ENCODE assay signal across 9 cellular contexts in the genomic region with DNA sequence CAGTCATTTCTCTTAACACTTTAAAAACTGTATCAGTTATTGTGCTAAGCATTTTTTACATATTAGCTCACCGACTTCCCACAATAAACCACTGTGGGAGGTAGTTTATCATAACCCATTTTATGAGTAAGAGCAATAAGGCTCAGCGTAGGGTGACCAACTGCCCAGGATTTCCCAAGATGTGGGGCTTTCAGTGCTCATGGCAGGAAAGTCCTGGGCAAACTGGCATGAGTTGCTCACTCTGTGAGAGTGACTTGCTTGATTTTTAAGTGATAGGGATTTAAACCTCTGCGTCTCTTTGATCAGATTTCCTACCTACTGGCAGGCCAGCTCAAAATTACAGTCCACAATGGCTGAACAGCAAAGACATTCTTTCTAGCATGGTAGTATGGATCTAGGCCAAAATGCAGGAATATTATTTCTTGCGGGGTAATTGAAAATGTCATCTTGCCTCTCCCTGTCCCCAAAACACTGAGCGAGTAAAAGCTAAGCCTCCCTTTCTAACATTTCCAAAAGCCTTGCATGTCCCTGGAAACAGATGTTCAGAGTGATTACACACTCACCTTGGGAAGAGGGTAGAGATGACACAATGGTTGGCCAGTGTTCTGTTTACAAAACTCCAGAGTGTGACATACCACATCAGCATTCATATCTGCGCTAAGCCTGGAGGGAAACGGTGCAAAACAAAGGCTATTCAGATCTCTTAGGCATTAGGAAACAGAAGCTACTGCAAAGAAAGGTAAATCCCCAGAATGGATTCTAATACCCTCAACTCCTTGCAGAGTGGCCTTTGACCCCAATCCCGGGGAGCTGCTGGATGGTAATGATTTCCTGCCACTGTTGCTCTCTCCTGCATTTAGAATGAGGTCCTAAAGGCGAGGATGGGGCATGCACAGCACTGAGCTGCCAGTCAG.
A peak's percentile ranks its signal among the peaks of the same experiment; 100 is the strongest.
DNase-seq lines count a peak whose midpoint lies in the region; ATAC-seq lines count a peak whose summit lies in the region.
"Had no signal": no experiment of that assay in that cellular context is flagged by ENCODE, and none has a peak within 500 bp of the region (broad histone marks: within the 10 kb centered on the region; RNA-seq: fewer than 3 reads in every experiment).

No MANE protein-coding gene starts in this region.

- peak overlapping the region; percentile 23 for H2AFZ ChIP-seq in neuron (ENCODE audit: low read depth, low read length)

- H3K27me3 ChIP-seq in ectodermal cell (ENCODE audit: control insufficient read depth, insufficient read depth, low read length, poor library complexity, severe bottlenecking) = no peaks in the 10 kb centered on the region
- H3K27me3 ChIP-seq in neuron (ENCODE audit: insufficient read depth, low read length) = no peaks in the 10 kb centered on the region
- H3K27me3 ChIP-seq: vagina had no signal

- DNase-seq in DMS53 treated with DMSO at 0.1 percent for 48 hours (lab: John Stamatoyannopoulos, UW; ENCODE audit: unreplicated experiment) (peak; percentile 67), NCI-H2227 treated with DMSO at 0.1 percent for 48 hours (lab: John Stamatoyannopoulos, UW) (peak; percentile 10), hippocampal formation (lab: John Stamatoyannopoulos, UW) (no peak)
- DNase-seq in activated effector memory CD4-positive, alpha-beta T cell treated with anti-CD3 and anti-CD28 coated beads, Interleukin-2, amount 50 U/mL, for 16 hours = no peak

- H3K4me1 ChIP-seq in ectodermal cell (ENCODE audit: control insufficient read depth, insufficient read depth, low read length) = peaks cover 47% of the 10 kb centered on the region
- peaks cover 55% of the 10 kb centered on the region for H3K4me1 ChIP-seq in neuron (ENCODE audit: insufficient read depth, low read length)
- H3K4me1 ChIP-seq: vagina had no signal

- ATAC-seq in activated CD4-positive, CD25-positive, alpha-beta regulatory T cell treated with anti-CD3 and anti-CD28 coated beads, Interleukin-2, amount 50 U/mL, for 24 hours = no peak
- no peak for ATAC-seq in GM19452 (IDR thresholded peaks at IDR 0.05; ENCODE audit: unreplicated experiment)

- H3K9me3 ChIP-seq in ectodermal cell (ENCODE audit: control insufficient read depth, low read length) (no peaks in the 10 kb centered on the region), neuron (ENCODE audit: low read length) (no peaks in the 10 kb centered on the region)
- H3K9me3 ChIP-seq: vagina had no signal

- 34 to 40% methylated on average over 8 to 9 of the region's 9 CpGs for WGBS in ectodermal cell, 2 experiments

- H3K4me3 ChIP-seq in ectodermal cell (ENCODE audit: insufficient read depth, low read depth, low read length) (no peak overlapping the region), neuron (ENCODE audit: low read length) (peak overlapping the region; percentile 0)
- H3K4me3 ChIP-seq: vagina had no signal

- H3K36me3 ChIP-seq in ectodermal cell (ENCODE audit: control insufficient read depth, insufficient read depth, low read length) (no peaks in the 10 kb centered on the region), neuron (ENCODE audit: insufficient read depth, low read length) (no peaks in the 10 kb centered on the region)
- H3K36me3 ChIP-seq: vagina had no signal

- peak overlapping the region; percentile 86 for H3K27ac ChIP-seq in ectodermal cell (ENCODE audit: insufficient read depth, low read depth, low read length, poor library complexity, severe bottlenecking)
- H3K27ac ChIP-seq: vagina had no signal

Comparison
In these comparisons a context has a peak if more than half of its experiments do, and no peak if none do; other contexts are left out.
1. DNase-seq: peak in DMS53 treated with DMSO at 0.1 percent for 48 hours (single experiment) and NCI-H2227 treated with DMSO at 0.1 percent for 48 hours (single experiment); none in activated effector memory CD4-positive, alpha-beta T cell treated with anti-CD3 and anti-CD28 coated beads, Interleukin-2, amount 50 U/mL, for 16 hours (single experiment) and hippocampal formation (0 of 2).